In genomic region chr7:29592866-29593265, GRCh38 we compare ENCODE assay signal across 27 cellular contexts. TPM values are rescaled to one million over a fixed set of nuclear protein-coding genes. Genes with fewer than 3 reads are reported as not detected.
"Had no signal": no experiment of that assay in that cellular context is flagged by ENCODE, and none has a peak within 500 bp of the region (broad histone marks: within the 10 kb centered on the region; RNA-seq: fewer than 3 reads in every experiment).

No MANE protein-coding gene starts in this region.

- H3K9me3 Mint-ChIP-seq: activated B cell treated with CpG ODN at 0.5 μM for 24 hours; activated CD8-positive, alpha-beta T cell treated with anti-CD3 and anti-CD28 coated beads for 36 hours; activated naive CD4-positive, alpha-beta T cell treated with anti-CD3 and anti-CD28 coated beads, Interleukin-2, amount 10 ng/mL, durations not matched to agents 7 days and 5 days; activated naive CD8-positive, alpha-beta T cell treated with anti-CD3 and anti-CD28 coated beads for 36 hours; activated T-cell treated with anti-CD3 and anti-CD28 coated beads, Interleukin-2, amount 50 U/mL, for 72 hours; activated T-helper 2 cell treated with anti-CD3 and anti-CD28 coated beads, Interferon-gamma antibody, Interleukin-2, Interleukin-4, amounts not matched to agents 10 μg/mL and 5 μg/mL and 100 μg/mL, durations not matched to agents 14 hours and 24 hours and 36 hours had no signal

- DNase-seq: activated B cell treated with CpG ODN at 0.5 μM for 24 hours; activated CD8-positive, alpha-beta memory T cell treated with anti-CD3 and anti-CD28 coated beads, Interleukin-2, amount 50 U/mL, for 4 hours; activated CD8-positive, alpha-beta T cell treated with anti-CD3 and anti-CD28 coated beads for 36 hours; activated gamma-delta T cell treated with Interleukin-2 at 50 U/mL for 16 hours; activated naive CD4-positive, alpha-beta T cell treated with anti-CD3 and anti-CD28 coated beads, Interleukin-2, amount 10 ng/mL, durations not matched to agents 7 days and 5 days; activated naive CD8-positive, alpha-beta T cell treated with anti-CD3 and anti-CD28 coated beads for 36 hours; activated T-cell treated with anti-CD3 and anti-CD28 coated beads, Interleukin-2, amount 50 U/mL, for 72 hours; brain microvascular endothelial cell; cerebellar nuclear complex; KG1; NCI-H1092; NCI-H1417 treated with DMSO at 0.1 percent for 48 hours; NCI-H1694 treated with DMSO at 0.1 percent for 48 hours; NCI-H2029 treated with DMSO at 0.1 percent for 48 hours; NCI-H345; NCI-H510A; NCI-H526 treated with DMSO at 0.1 percent for 48 hours; NCI-H82; Peyer's patch; SHP77 treated with DMSO at 0.1 percent for 48 hours; T-helper 17 cell; T-helper 9 cell had no signal

- H3K36me3 ChIP-seq: brain microvascular endothelial cell, cardiac muscle cell, Peyer's patch had no signal

- ATAC-seq: activated CD8-positive, alpha-beta T cell treated with anti-CD3 and anti-CD28 coated beads for 36 hours; activated T-cell treated with anti-CD3 and anti-CD28 coated beads, Interleukin-2, amount 50 U/mL, for 72 hours; T-helper 17 cell had no signal

- H3K4me3 Mint-ChIP-seq: activated B cell treated with CpG ODN at 0.5 μM for 24 hours; activated CD8-positive, alpha-beta T cell treated with anti-CD3 and anti-CD28 coated beads for 36 hours; activated naive CD4-positive, alpha-beta T cell treated with anti-CD3 and anti-CD28 coated beads, Interleukin-2, amount 10 ng/mL, durations not matched to agents 7 days and 5 days; activated naive CD8-positive, alpha-beta T cell treated with anti-CD3 and anti-CD28 coated beads for 36 hours; activated T-cell treated with anti-CD3 and anti-CD28 coated beads, Interleukin-2, amount 50 U/mL, for 72 hours; T-helper 17 cell had no signal

- H3K27ac Mint-ChIP-seq: activated B cell treated with CpG ODN at 0.5 μM for 24 hours; activated CD8-positive, alpha-beta T cell treated with anti-CD3 and anti-CD28 coated beads for 36 hours; activated naive CD4-positive, alpha-beta T cell treated with anti-CD3 and anti-CD28 coated beads, Interleukin-2, amount 10 ng/mL, durations not matched to agents 7 days and 5 days; activated naive CD8-positive, alpha-beta T cell treated with anti-CD3 and anti-CD28 coated beads for 36 hours; activated T-cell treated with anti-CD3 and anti-CD28 coated beads, Interleukin-2, amount 50 U/mL, for 72 hours; activated T-helper 2 cell treated with anti-CD3 and anti-CD28 coated beads, Interferon-gamma antibody, Interleukin-2, Interleukin-4, amounts not matched to agents 10 μg/mL and 5 μg/mL and 100 μg/mL, durations not matched to agents 14 hours and 24 hours and 36 hours; T-helper 17 cell had no signal

- H3K27ac ChIP-seq: brain microvascular endothelial cell, cardiac muscle cell, RWPE1 had no signal

- H3K9me3 ChIP-seq: Peyer's patch had no signal

- H3K4me3 ChIP-seq: cardiac muscle cell, Peyer's patch had no signal

- H3K27me3 ChIP-seq: brain microvascular endothelial cell, cardiac muscle cell, Peyer's patch had no signal

- H3K27me3 Mint-ChIP-seq: activated CD8-positive, alpha-beta T cell treated with anti-CD3 and anti-CD28 coated beads for 36 hours had no signal

- H3K36me3 Mint-ChIP-seq: activated naive CD4-positive, alpha-beta T cell treated with anti-CD3 and anti-CD28 coated beads, Interleukin-2, amount 10 ng/mL, durations not matched to agents 7 days and 5 days; activated naive CD8-positive, alpha-beta T cell treated with anti-CD3 and anti-CD28 coated beads for 36 hours had no signal

RNA-seq across cellular contexts. Expression of gene PRR15, which starts 29.2 kb away (rescaled TPM):
- total RNA-seq: activated B cell treated with CpG ODN at 0.5 μM for 24 hours; activated CD8-positive, alpha-beta T cell treated with anti-CD3 and anti-CD28 coated beads for 36 hours; activated naive CD8-positive, alpha-beta T cell treated with anti-CD3 and anti-CD28 coated beads for 36 hours; activated T-cell treated with anti-CD3 and anti-CD28 coated beads, Interleukin-2, amount 50 U/mL, for 72 hours; activated T-helper 2 cell treated with anti-CD3 and anti-CD28 coated beads, Interferon-gamma antibody, Interleukin-2, Interleukin-4, amounts not matched to agents 10 μg/mL and 5 μg/mL and 100 μg/mL, durations not matched to agents 14 hours and 24 hours and 36 hours; OCI-LY7; SK-MEL-5; T-helper 17 cell had no signal
